Comparison of ENCODE assay signal across 9 cellular contexts in genomic region chr2:15593327-15593705, GRCh38. TPM values are rescaled to one million over a fixed set of nuclear protein-coding genes. Genes with fewer than 3 reads are reported as not detected.
DNase-seq lines count a peak whose midpoint lies in the region; ATAC-seq, FAIRE-seq and TF ChIP-seq lines count a peak whose summit lies in the region.
"Had no signal": no experiment of that assay in that cellular context is flagged by ENCODE, and none has a peak within 500 bp of the region (broad histone marks: within the 10 kb centered on the region; RNA-seq: fewer than 3 reads in every experiment).

No MANE protein-coding gene starts in this region.

- H3K9ac ChIP-seq in SK-N-SH (peak overlapping the region; percentile 85; the same call in 1 of the 2 replicates), OCI-LY1 (ENCODE audit: low read length) (peak overlapping the region; percentile 1; the same call in 1 of the 2 replicates), H1 (replicated peaks in 1 of 4; ENCODE audit: extremely low read depth in 1 of 4, low read depth in 3 of 4, low read length in 3 of 4) (no peak overlapping the region)

- H4K91ac ChIP-seq in H1 (replicated peaks; ENCODE audit: insufficient read length, low read length): no peak overlapping the region

- H4K20me1 ChIP-seq in SK-N-SH (ENCODE audit: insufficient read depth) (peaks cover 27% of the 10 kb centered on the region), OCI-LY1 (ENCODE audit: insufficient read depth, low read length) (no peaks in the 10 kb centered on the region), H1 (replicated peaks in 1 of 2; ENCODE audit: control insufficient read depth in 1 of 2, insufficient read depth in 2 of 2, low read length in 2 of 2) (peaks cover 0 to 3% of the 10 kb centered on the region in 2 experiments)

- H3K36me3 ChIP-seq in SK-N-SH (replicated peaks in 1 of 2; ENCODE audit: control insufficient read depth in 1 of 2, insufficient read depth in 2 of 2, low read length in 1 of 2) (peaks cover 35 to 40% of the 10 kb centered on the region in 2 experiments), OCI-LY1 (ENCODE audit: insufficient read depth, low read length) (peaks cover 39% of the 10 kb centered on the region), H1 (ENCODE audit: control insufficient read depth in 2 of 4, insufficient read depth in 4 of 4, low read length in 3 of 4) (peaks cover 13 to 34% (median 26%) of the 10 kb centered on the region in 4 experiments), psoas muscle (ENCODE audit: insufficient read depth in 1 of 2, low read depth in 1 of 2) (peaks cover 6 to 40% of the 10 kb centered on the region in 2 donors)

- H2BK20ac ChIP-seq in H1 (ENCODE audit: low read length): no peak overlapping the region

- H3K27ac ChIP-seq in SK-N-SH (ENCODE audit: low read depth in 2 of 2, low read length in 1 of 2) (no peak overlapping the region), OCI-LY1 (ENCODE audit: low read depth, low read length, poor library complexity, severe bottlenecking) (no peak overlapping the region), H1 (ENCODE audit: low read depth, low read length) (no peak overlapping the region), psoas muscle (no peak overlapping the region)

- peak overlapping the region; percentile 82 to 85; a peak in 3 of 4 replicates for H3K4me3 ChIP-seq in SK-N-SH (ENCODE audit: low read depth in 2 of 2, low read length in 1 of 2)
- peak overlapping the region; percentile 96 for H3K4me3 ChIP-seq in OCI-LY1 (ENCODE audit: low read depth, low read length, poor library complexity, severe bottlenecking)
- H3K4me3 ChIP-seq in H1 (ENCODE audit: extremely low read depth in 1 of 4, insufficient read depth in 2 of 4, low read depth in 3 of 4, low read length in 4 of 4): peak overlapping the region in 1 of 4 experiments; percentile 87; a peak in 2 of 8 replicates
- H3K4me3 ChIP-seq in psoas muscle: peak overlapping the region; percentile 92

- H3K9me3 ChIP-seq in SK-N-SH: no peaks in the 10 kb centered on the region
- no peaks in the 10 kb centered on the region for H3K9me3 ChIP-seq in OCI-LY1 (ENCODE audit: low read length)
- H3K9me3 ChIP-seq in H1 (ENCODE audit: insufficient read depth in 2 of 2, low read depth in 1 of 2, low read length in 1 of 2): no peaks in the 10 kb centered on the region
- H3K9me3 ChIP-seq in psoas muscle: no peaks in the 10 kb centered on the region

- H3K23me2 ChIP-seq in H1 (ENCODE audit: low read depth, low read length): peaks cover 3% of the 10 kb centered on the region; the same call in 1 of the 2 replicates

- H3K4me2 ChIP-seq in SK-N-SH: peak overlapping the region; percentile 80
- peak overlapping the region; percentile 91 for H3K4me2 ChIP-seq in OCI-LY1 (ENCODE audit: low read length)
- H3K4me2 ChIP-seq in H1 (ENCODE audit: insufficient read depth in 1 of 2, low read depth in 2 of 2, low read length in 2 of 2): peak overlapping the region; percentile 69 to 94; a peak in 3 of 4 replicates

- H2BK15ac ChIP-seq in H1 (ENCODE audit: low read length): no peak overlapping the region

- H2BK12ac ChIP-seq in H1 (ENCODE audit: low read depth, low read length): no peak overlapping the region

- TF ChIP-seq POLR2A in H1 (IDR thresholded peaks at IDR 0.05; ENCODE audit: control extremely low read depth in 1 of 2, low read depth in 2 of 2, low read length in 2 of 2): no peak

- no peak for ATAC-seq in SK-N-SH treated with all-trans-retinoic acid at 6 μM for 48 hours
- ATAC-seq in psoas muscle: no peak

- no peak for DNase-seq in SK-N-SH
- DNase-seq in H1 (ENCODE audit: low read depth in 1 of 2, low spot score in 2 of 2): no peak
- DNase-seq in psoas muscle: no peak
- DNase-seq in GM20000 (ENCODE audit: low spot score): no peak
- no peak for DNase-seq in C1 segment of cervical spinal cord (lab: John Stamatoyannopoulos, UW)
- DNase-seq in EL: no peak
- DNase-seq: foreskin melanocyte had no signal

- 87% methylated on average over 3 of the region's 3 CpGs for WGBS in SK-N-SH (ENCODE audit: low lambda C conversion rate)
- WGBS in H1 (ENCODE audit: extremely low coverage in 1 of 2, insufficient coverage in 1 of 2, insufficient read length in 1 of 2, insufficient replicate concordance in 2 of 2, low coverage in 1 of 2, low lambda C conversion rate in 2 of 2, missing lambda C conversion rate in 1 of 2), 2 experiments: 93% methylated on average over 3 of the region's 3 CpGs; no CpG with 5 or more reads in 1 of the 2 experiments
- 79 to 87% (median 87%) methylated on average over 3 of the region's 3 CpGs for WGBS in psoas muscle, 3 donors

- no peak overlapping the region for H3K18ac ChIP-seq in H1 (ENCODE audit: extremely low read depth, low read length)

- H3F3A ChIP-seq in SK-N-SH (replicated peaks; ENCODE audit: insufficient read depth) (peaks cover 14% of the 10 kb centered on the region), OCI-LY1 (ENCODE audit: insufficient read depth, low read length) (no peaks in the 10 kb centered on the region)

- no peak overlapping the region for H2BK5ac ChIP-seq in H1 (ENCODE audit: low read depth, low read length)

- H2AFZ ChIP-seq in SK-N-SH (ENCODE audit: low read depth): no peak overlapping the region
- H2AFZ ChIP-seq in OCI-LY1 (ENCODE audit: low read length): no peak overlapping the region
- H2AFZ ChIP-seq in H1 (ENCODE audit: low read length): no peak overlapping the region

- H3K4me1 ChIP-seq in SK-N-SH (ENCODE audit: control insufficient read depth in 1 of 2, insufficient read depth in 2 of 2, low read depth in 1 of 2, low read length in 1 of 2) (peaks cover 8 to 14% of the 10 kb centered on the region in 2 experiments; a peak in 3 of 4 replicates), OCI-LY1 (ENCODE audit: insufficient read depth, low read length, severe bottlenecking) (peaks cover 24% of the 10 kb centered on the region), H1 (replicated peaks in 1 of 4; ENCODE audit: control insufficient read depth in 3 of 4, insufficient read depth in 4 of 4, low read length in 3 of 4) (peaks cover 0 to 3% (median 1%) of the 10 kb centered on the region in 4 experiments; a peak in 3 of 7 replicates), psoas muscle (peaks cover 24% of the 10 kb centered on the region)

- intact Hi-C loops in psoas muscle (cut with DNase I): no loop called here

- H3K23ac ChIP-seq in H1 (ENCODE audit: insufficient read length): no peak overlapping the region

- no peaks in the 10 kb centered on the region for H3K9me2 ChIP-seq in SK-N-SH
- no peaks in the 10 kb centered on the region for H3K9me2 ChIP-seq in OCI-LY1 (ENCODE audit: low read depth, low read length)

- CTCF ChIA-PET in SK-N-SH (lab: Yijun Ruan, JAX): interaction anchor here (1.1 to 2.8 kb wide), 2 partner anchors 17 to 24 kb away, joined by 3 to 9 read pairs; no protein-coding TSS in a partner anchor
- CTCF ChIA-PET in H1 (lab: Charles Lee; ENCODE audit: partially characterized antibody): no interaction called here

- TF ChIP-seq RAD21 in SK-N-SH (IDR thresholded peaks at IDR 0.05; ENCODE audit: low read length) (no peak), H1 (IDR thresholded peaks at IDR 0.05 in 1 of 2, conservative IDR thresholded peaks at IDR 0.05 in 1 of 2; ENCODE audit: low read depth in 2 of 2, low read length in 2 of 2) (no peak)

- TF ChIP-seq EP300 in SK-N-SH (IDR thresholded peaks at IDR 0.05; ENCODE audit: borderline replicate concordance in 1 of 2, low read depth in 1 of 2, low read length in 1 of 2): no peak
- TF ChIP-seq EP300 in H1 (IDR thresholded peaks at IDR 0.05; ENCODE audit: borderline replicate concordance in 1 of 2, low read depth in 2 of 2, low read length in 2 of 2): no peak

- no peak for TF ChIP-seq CTCF in SK-N-SH (IDR thresholded peaks at IDR 0.05)
- no peak for TF ChIP-seq CTCF in OCI-LY1 (IDR thresholded peaks at IDR 0.05; ENCODE audit: low read length)
- no peak for TF ChIP-seq CTCF in H1 (IDR thresholded peaks at IDR 0.05; ENCODE audit: control extremely low read depth in 1 of 3, insufficient read depth in 1 of 3, low read depth in 1 of 3, low read length in 3 of 3)
- TF ChIP-seq CTCF in psoas muscle (IDR thresholded peaks at IDR 0.05): no peak
- TF ChIP-seq CTCF in GM20000 (IDR thresholded peaks at IDR 0.05; ENCODE audit: extremely low read depth, missing control alignments): no peak

- H3K56ac ChIP-seq in H1 (replicated peaks; ENCODE audit: insufficient read length, low read depth, low read length): no peak overlapping the region

- H2BK120ac ChIP-seq in H1 (replicated peaks; ENCODE audit: low read depth, low read length): no peak overlapping the region

- H4K8ac ChIP-seq in H1 (ENCODE audit: extremely low read depth, insufficient read depth, low read length): no peak overlapping the region

- H3K14ac ChIP-seq in H1 (ENCODE audit: insufficient read length): no peak overlapping the region

- no peak for FAIRE-seq in H1 (lab: Jason Lieb, UNC)

- no peaks in the 10 kb centered on the region; the same call in 1 of the 2 replicates for H3K79me1 ChIP-seq in H1 (ENCODE audit: low read depth, low read length)

- POLR2A ChIA-PET in SK-N-SH (lab: Yijun Ruan, JAX) (no interaction called here), H1 (lab: Charles Lee; ENCODE audit: partially characterized antibody) (interaction anchor here (0.6 to 2.0 kb wide), 2 partner anchors 10 to 1094 kb away, joined by 3 to 8 read pairs; no protein-coding TSS in a partner anchor)

- no peaks in the 10 kb centered on the region for H3K27me3 ChIP-seq in SK-N-SH (ENCODE audit: insufficient read depth)
- no peaks in the 10 kb centered on the region for H3K27me3 ChIP-seq in OCI-LY1 (ENCODE audit: insufficient read depth, low read length)
- H3K27me3 ChIP-seq in H1 (replicated peaks in 1 of 4; ENCODE audit: control insufficient read depth in 3 of 4, extremely low read depth in 1 of 4, insufficient read depth in 3 of 4, low read length in 3 of 4): no peaks in the 10 kb centered on the region
- no peaks in the 10 kb centered on the region for H3K27me3 ChIP-seq in psoas muscle (ENCODE audit: insufficient read depth in 3 of 3, low read length in 2 of 3)

- H3K4ac ChIP-seq in H1 (replicated peaks; ENCODE audit: insufficient read length, low read depth, low read length): no peak overlapping the region

- H4K5ac ChIP-seq in H1 (ENCODE audit: insufficient read length, low read depth, low read length): no peak overlapping the region

- no peak overlapping the region for H2AK5ac ChIP-seq in H1 (ENCODE audit: low read depth, low read length)

- H3K79me2 ChIP-seq in SK-N-SH (ENCODE audit: insufficient read depth) (peaks cover 43% of the 10 kb centered on the region), OCI-LY1 (ENCODE audit: insufficient read depth, low read length) (peaks cover 31% of the 10 kb centered on the region), H1 (ENCODE audit: control insufficient read depth in 1 of 2, insufficient read depth in 2 of 2, low read length in 2 of 2) (peaks cover 8 to 34% of the 10 kb centered on the region in 2 experiments)

RNA-seq across cellular contexts. Expression of gene DDX1, which starts 1.6 kb away (rescaled TPM):
- polyA plus RNA-seq in SK-N-SH (2012; rRNA removed) (54.5 and 64.2 TPM in 2 replicates), H1 (2011; rRNA removed) (28.3 and 51.1 TPM in 2 replicates), psoas muscle (100 to 1,000 TPM; 121 to 166 (median 132) TPM)
- 78.8 and 102 TPM in 2 replicates for polyA plus RNA-seq in SK-N-SH (2012; cell fraction: cytosol; rRNA removed)
- 24.5 and 47.8 TPM in 2 replicates for polyA plus RNA-seq in SK-N-SH (2012; cell fraction: nucleus; rRNA removed)
- total RNA-seq in H1 (2021; fragmentation: NEBNext Ultra II Directional; extraction: Animal tissue kit (Norgen Biotek cat#: 25700)): 155 and 161 TPM in 2 replicates
- 90.9 TPM for polyA plus RNA-seq in H1 (2011; cell fraction: cytosol; rRNA removed)
- polyA plus RNA-seq in H1 (2011; cell fraction: nucleus; rRNA removed): 15.6 TPM
- 92.5 to 157 TPM (median 115 TPM) in 4 replicates for polyA plus RNA-seq in H1 (2012, experiment 1 of 2)
- 11.4 TPM for polyA plus RNA-seq in H1 (2012, experiment 2 of 2)
- 87.2 TPM for polyA plus RNA-seq in H1 (2013, experiment 1 of 2)
- 85.0 TPM for polyA plus RNA-seq in H1 (2013, experiment 2 of 2)
- polyA minus RNA-seq in H1 (2011; rRNA and poly(A)+ RNA removed): 46.2 and 64.7 TPM in 2 replicates
- 44.8 TPM for polyA minus RNA-seq in H1 (2011; cell fraction: cytosol; rRNA and poly(A)+ RNA removed)
- polyA minus RNA-seq in H1 (2011; cell fraction: nucleus; rRNA and poly(A)+ RNA removed): 44.1 TPM
- 100 to 1,000 TPM; 116 to 143 (median 132) TPM for total RNA-seq in psoas muscle

RNA-seq across cellular contexts. Expression of gene NBAS, which starts 32.2 kb away (rescaled TPM):
- polyA plus RNA-seq in SK-N-SH (2012; rRNA removed) (11.9 and 12.0 TPM in 2 replicates), H1 (2011; rRNA removed) (16.4 and 19.6 TPM in 2 replicates), psoas muscle (10 to 100 TPM; 19.5 to 24.7 (median 21.9) TPM)
- 9.5 and 11.4 TPM in 2 replicates for polyA plus RNA-seq in SK-N-SH (2012; cell fraction: cytosol; rRNA removed)
- polyA plus RNA-seq in SK-N-SH (2012; cell fraction: nucleus; rRNA removed): 23.4 and 24.0 TPM in 2 replicates
- total RNA-seq in H1 (2021; fragmentation: NEBNext Ultra II Directional; extraction: Animal tissue kit (Norgen Biotek cat#: 25700)): 34.1 and 34.8 TPM in 2 replicates
- 17.7 TPM for polyA plus RNA-seq in H1 (2011; cell fraction: cytosol; rRNA removed)
- polyA plus RNA-seq in H1 (2011; cell fraction: nucleus; rRNA removed): 25.9 TPM
- polyA plus RNA-seq in H1 (2012, experiment 1 of 2): 25.7 to 28.6 TPM (median 27.5 TPM) in 4 replicates
- 2.4 TPM for polyA plus RNA-seq in H1 (2012, experiment 2 of 2)
- 25.4 TPM for polyA plus RNA-seq in H1 (2013, experiment 1 of 2)
- polyA plus RNA-seq in H1 (2013, experiment 2 of 2): 23.0 TPM
- 70.8 and 84.9 TPM in 2 replicates for polyA minus RNA-seq in H1 (2011; rRNA and poly(A)+ RNA removed)
- 22.2 TPM for polyA minus RNA-seq in H1 (2011; cell fraction: cytosol; rRNA and poly(A)+ RNA removed)
- polyA minus RNA-seq in H1 (2011; cell fraction: nucleus; rRNA and poly(A)+ RNA removed): 56.0 TPM
- 10 to 100 TPM; 27.0 to 52.8 (median 35.7) TPM for total RNA-seq in psoas muscle

Comparison
In these comparisons a context has a peak if more than half of its experiments do, and no peak if none do; other contexts are left out.
1. H3K9ac ChIP-seq: peak in SK-N-SH (single experiment) and OCI-LY1 (single experiment); none in H1 (0 of 4).
2. Peak in every context shown above with its lines, with median percentiles within 50 percentile points of each other: H3K4me2 ChIP-seq.